ENCODE assay signal across 8 cellular contexts in genomic region chr14:69675877-69676416, GRCh38.
DNase-seq lines count a peak whose midpoint lies in the region; ATAC-seq, FAIRE-seq and TF ChIP-seq lines count a peak whose summit lies in the region.

No MANE protein-coding gene starts in this region.

- DNase-seq in GM10266 (ENCODE audit: extremely low spot score), result peak; percentile 62
- no peak for DNase-seq in GM19239 (ENCODE audit: insufficient read length, low spot score)
- peak; percentile 57 to 65 for DNase-seq in activated T-cell treated with anti-CD3 and anti-CD28 coated beads, Interleukin-2, amount 50 U/mL, for 72 hours
- no peak for DNase-seq in SW 1271 (lab: John Stamatoyannopoulos, UW)
- no peak for DNase-seq in H54 (ENCODE audit: insufficient read length, low spot score)
- DNase-seq in NCI-H1930 (lab: John Stamatoyannopoulos, UW), result no peak
- no peak for DNase-seq in D341Med (ENCODE audit: low spot score)

- FAIRE-seq in GM19239 (lab: Jason Lieb, UNC), result peak; percentile 96
- no peak for FAIRE-seq in H54 (lab: Jason Lieb, UNC)

- peak; percentile 85 for ATAC-seq in HG02938 (IDR thresholded peaks at IDR 0.05; ENCODE audit: unreplicated experiment)
- peak; percentile 86 to 88 for ATAC-seq in activated T-cell treated with anti-CD3 and anti-CD28 coated beads, Interleukin-2, amount 50 U/mL, for 72 hours (replicated peaks in 1 of 2)

- no peak for TF ChIP-seq POLR2A in H54 (IDR thresholded peaks at IDR 0.05; ENCODE audit: low read depth, low read length)

- no peaks in the 10 kb centered on the region for H3K9me3 Mint-ChIP-seq in activated T-cell treated with anti-CD3 and anti-CD28 coated beads, Interleukin-2, amount 50 U/mL, for 72 hours

- no peaks in the 10 kb centered on the region for H3K27me3 Mint-ChIP-seq in activated T-cell treated with anti-CD3 and anti-CD28 coated beads, Interleukin-2, amount 50 U/mL, for 72 hours (ENCODE audit: low read depth)

- peaks cover 3 to 8% of the 10 kb centered on the region in 2 donors for H3K36me3 Mint-ChIP-seq in activated T-cell treated with anti-CD3 and anti-CD28 coated beads, Interleukin-2, amount 50 U/mL, for 72 hours (ENCODE audit: insufficient read depth in 2 of 2)

- H3K4me3 Mint-ChIP-seq in activated T-cell treated with anti-CD3 and anti-CD28 coated beads, Interleukin-2, amount 50 U/mL, for 72 hours, result peak overlapping the region; percentile 77 to 80

- TF ChIP-seq CTCF in GM10266 (IDR thresholded peaks at IDR 0.05; ENCODE audit: control insufficient read depth, insufficient read depth, low read depth, missing control alignments), result no peak

- H3K27ac Mint-ChIP-seq in activated T-cell treated with anti-CD3 and anti-CD28 coated beads, Interleukin-2, amount 50 U/mL, for 72 hours, result peak overlapping the region; percentile 97

- H3K4me1 Mint-ChIP-seq in activated T-cell treated with anti-CD3 and anti-CD28 coated beads, Interleukin-2, amount 50 U/mL, for 72 hours (ENCODE audit: low read depth), result peaks cover 75% of the 10 kb centered on the region

Comparison
In these comparisons a context has a peak if more than half of its experiments do, and no peak if none do; other contexts are left out.
1. DNase-seq: peak in GM10266 (single experiment) and activated T-cell treated with anti-CD3 and anti-CD28 coated beads, Interleukin-2, amount 50 U/mL, for 72 hours (2 of 2); none in GM19239 (single experiment), SW 1271 (0 of 2), H54 (single experiment), NCI-H1930 (0 of 2) and D341Med (single experiment).